In genomic region chrX:134530845-134531244, GRCh38 we compare ENCODE assay signal across 29 cellular contexts.
"Had no signal": no experiment of that assay in that cellular context is flagged by ENCODE, and none has a peak within 500 bp of the region (broad histone marks: within the 10 kb centered on the region; RNA-seq: fewer than 3 reads in every experiment).

No MANE protein-coding gene starts in this region.

- DNase-seq: activated effector memory CD4-positive, alpha-beta T cell treated with anti-CD3 and anti-CD28 coated beads, Interleukin-2, amount 50 U/mL, for 16 hours; activated effector memory CD4-positive, alpha-beta T cell treated with Interleukin-2 at 50 U/mL for 16 hours; activated gamma-delta T cell; activated gamma-delta T cell treated with Interleukin-2 at 50 U/mL for 16 hours; activated naive CD4-positive, alpha-beta T cell; activated naive CD4-positive, alpha-beta T cell treated with anti-CD3 and anti-CD28 coated beads for 36 hours; activated naive CD4-positive, alpha-beta T cell treated with anti-CD3 and anti-CD28 coated beads, Interleukin-2, amount 10 ng/mL, durations not matched to agents 7 days and 5 days; activated naive CD4-positive, alpha-beta T cell treated with anti-CD3 and anti-CD28 coated beads, Interleukin-2, amount 50 U/mL, for 16 hours; activated naive CD4-positive, alpha-beta T cell treated with Interleukin-2 at 50 U/mL for 16 hours; activated naive CD8-positive, alpha-beta T cell treated with anti-CD3 and anti-CD28 coated beads for 36 hours; activated naive CD8-positive, alpha-beta T cell treated with anti-CD3 and anti-CD28 coated beads, Interleukin-2, amount 10 ng/mL, durations not matched to agents 7 days and 5 days; activated naive CD8-positive, alpha-beta T cell treated with anti-CD3 and anti-CD28 coated beads, Interleukin-2, amount 50 U/mL, for 24 hours; activated T-cell treated with anti-CD3 and anti-CD28 coated beads, Interleukin-2, amount 50 U/mL, for 1 hour; activated T-cell treated with anti-CD3 and anti-CD28 coated beads, Interleukin-2, amount 50 U/mL, for 24 hours; activated T-cell treated with anti-CD3 and anti-CD28 coated beads, Interleukin-2, amount 50 U/mL, for 4 hours; activated T-cell treated with anti-CD3 and anti-CD28 coated beads, Interleukin-2, amount 50 U/mL, for 48 hours; activated T-cell treated with anti-CD3 and anti-CD28 coated beads, Interleukin-2, amount 50 U/mL, for 72 hours; adrenal gland; amniotic stem cell; amygdala; anterior cingulate cortex; aorta; body of pancreas; brain microvascular endothelial cell; caudate nucleus; central memory CD4-positive, alpha-beta T cell; cerebellar nuclear complex had no signal

- ATAC-seq: activated naive CD4-positive, alpha-beta T cell treated with anti-CD3 and anti-CD28 coated beads, Interleukin-2, amount 50 U/mL, for 72 hours; activated naive CD8-positive, alpha-beta T cell treated with anti-CD3 and anti-CD28 coated beads, Interleukin-2, amount 50 U/mL, for 24 hours; activated T-cell treated with anti-CD3 and anti-CD28 coated beads, Interleukin-2, amount 50 U/mL, for 4 hours; activated T-cell treated with anti-CD3 and anti-CD28 coated beads, Interleukin-2, amount 50 U/mL, for 72 hours; activated T-helper 17 cell treated with anti-CD3 and anti-CD28 coated beads, Interleukin-2, amount 50 U/mL, for 72 hours; body of pancreas had no signal
